8 cellular contexts compared by ENCODE assay signal in genomic region chrX:1481636-1482529, GRCh38. TPM values are rescaled to one million over a fixed set of nuclear protein-coding genes. Genes with fewer than 3 reads are reported as not detected.
DNase-seq lines count a peak whose midpoint lies in the region; ATAC-seq and TF ChIP-seq lines count a peak whose summit lies in the region.

No MANE protein-coding gene starts in this region.

- 6 to 8% methylated on average over 8 to 18 of the region's 26 CpGs for WGBS in gastroesophageal sphincter (ENCODE audit: low coverage in 1 of 2), 2 donors

- no peak overlapping the region for H3K9ac ChIP-seq in parathyroid adenoma

- H3K9me3 ChIP-seq in CD8-positive, alpha-beta memory T cell (ENCODE audit: low read length): no peaks in the 10 kb centered on the region
- peaks cover 24% of the 10 kb centered on the region for H3K9me3 ChIP-seq in KOPT-K1 (ENCODE audit: insufficient read depth, low read length, poor library complexity, severe bottlenecking)
- peaks cover 0 to 19% (median 0%) of the 10 kb centered on the region in 3 donors for H3K9me3 ChIP-seq in gastroesophageal sphincter
- no peaks in the 10 kb centered on the region for H3K9me3 ChIP-seq in parathyroid adenoma (ENCODE audit: control insufficient read depth, low read length)

- peaks cover 37 to 73% (median 38%) of the 10 kb centered on the region in 3 donors for H3K36me3 Mint-ChIP-seq in CD8-positive, alpha-beta memory T cell
- peaks cover 35% of the 10 kb centered on the region for H3K36me3 Mint-ChIP-seq in activated T-cell treated with anti-CD3 and anti-CD28 coated beads, Interleukin-2, amount 50 U/mL, for 4 hours (ENCODE audit: insufficient read depth)

- H3K27ac Mint-ChIP-seq in CD8-positive, alpha-beta memory T cell: peak overlapping the region; percentile 96 to 99 (median 98)

- peaks cover 0 to 7% of the 10 kb centered on the region in 2 donors for H3K27me3 Mint-ChIP-seq in CD8-positive, alpha-beta memory T cell
- H3K27me3 Mint-ChIP-seq in activated T-cell treated with anti-CD3 and anti-CD28 coated beads, Interleukin-2, amount 50 U/mL, for 4 hours (ENCODE audit: low read depth): no peaks in the 10 kb centered on the region

- H3K4me1 Mint-ChIP-seq in CD8-positive, alpha-beta memory T cell: peaks cover 64 to 83% (median 74%) of the 10 kb centered on the region in 3 donors
- peaks cover 67% of the 10 kb centered on the region for H3K4me1 Mint-ChIP-seq in activated T-cell treated with anti-CD3 and anti-CD28 coated beads, Interleukin-2, amount 50 U/mL, for 4 hours (ENCODE audit: low read depth)

- peak overlapping the region; percentile 29 for H2AFZ ChIP-seq in parathyroid adenoma

- H3K36me3 ChIP-seq in CD8-positive, alpha-beta memory T cell (ENCODE audit: insufficient read depth, low read length): peaks cover 19% of the 10 kb centered on the region
- H3K36me3 ChIP-seq in KOPT-K1 (ENCODE audit: insufficient read depth, low read length) (peaks cover 68% of the 10 kb centered on the region), gastroesophageal sphincter (no peaks in the 10 kb centered on the region), parathyroid adenoma (ENCODE audit: control insufficient read depth, insufficient read depth, low read length) (no peaks in the 10 kb centered on the region)

- POLR2A ChIA-PET in CD8-positive, alpha-beta memory T cell (lab: Charles Lee): no interaction called here

- CTCF ChIA-PET in CD8-positive, alpha-beta memory T cell (lab: Charles Lee): no interaction called here

- peak overlapping the region; percentile 37 for H3K4me3 ChIP-seq in CD8-positive, alpha-beta memory T cell (ENCODE audit: low read length)
- H3K4me3 ChIP-seq in gastroesophageal sphincter (peak overlapping the region in 1 of 2 donors; percentile 8), parathyroid adenoma (ENCODE audit: low read depth, low read length) (no peak overlapping the region)

- peak overlapping the region; percentile 77 for H3K27ac ChIP-seq in CD8-positive, alpha-beta memory T cell (ENCODE audit: low read depth, low read length)
- H3K27ac ChIP-seq in KOPT-K1 (ENCODE audit: low read depth, low read length, poor library complexity, severe bottlenecking) (peak overlapping the region; percentile 94), gastroesophageal sphincter (peak overlapping the region in 3 of 4 donors; percentile 53 to 60 (median 55)), parathyroid adenoma (peak overlapping the region; percentile 29)

- peaks cover 2 to 11% (median 9%) of the 10 kb centered on the region in 5 donors for H3K9me3 Mint-ChIP-seq in CD8-positive, alpha-beta memory T cell
- peaks cover 9% of the 10 kb centered on the region for H3K9me3 Mint-ChIP-seq in activated T-cell treated with anti-CD3 and anti-CD28 coated beads, Interleukin-2, amount 50 U/mL, for 4 hours

- H3K4me3 Mint-ChIP-seq in CD8-positive, alpha-beta memory T cell: peak overlapping the region; percentile 74 to 90 (median 82)
- peak overlapping the region; percentile 87 for H3K4me3 Mint-ChIP-seq in activated T-cell treated with anti-CD3 and anti-CD28 coated beads, Interleukin-2, amount 50 U/mL, for 4 hours

- no peak for TF ChIP-seq POLR2A in gastroesophageal sphincter (IDR thresholded peaks at IDR 0.05)

- in situ Hi-C loops in G401 (cut with HindIII; ENCODE audit: low sequenced_read_pairs): no loop called here

- H3K4me2 ChIP-seq in parathyroid adenoma (ENCODE audit: low read length): peak overlapping the region; percentile 40

- peaks cover 69% of the 10 kb centered on the region for H3K4me1 ChIP-seq in CD8-positive, alpha-beta memory T cell (ENCODE audit: insufficient read depth, low read length)
- H3K4me1 ChIP-seq in gastroesophageal sphincter: peaks cover 0 to 11% (median 0%) of the 10 kb centered on the region in 3 donors
- H3K4me1 ChIP-seq in parathyroid adenoma: no peaks in the 10 kb centered on the region

- TF ChIP-seq CTCF in gastroesophageal sphincter (IDR thresholded peaks at IDR 0.05) (no peak), parathyroid adenoma (IDR thresholded peaks at IDR 0.05) (no peak)

- ATAC-seq in GM21529 (IDR thresholded peaks at IDR 0.05; ENCODE audit: unreplicated experiment) (peak; percentile 49), gastroesophageal sphincter (peak; percentile 72)
- peak; percentile 88 to 93 for ATAC-seq in activated T-cell treated with anti-CD3 and anti-CD28 coated beads, Interleukin-2, amount 50 U/mL, for 4 hours

- no peak for TF ChIP-seq EP300 in gastroesophageal sphincter (IDR thresholded peaks at IDR 0.05)

- H3K27me3 ChIP-seq in CD8-positive, alpha-beta memory T cell (ENCODE audit: insufficient read depth, low read length, poor library complexity, severe bottlenecking): no peaks in the 10 kb centered on the region
- peaks cover 43% of the 10 kb centered on the region for H3K27me3 ChIP-seq in gastroesophageal sphincter
- H3K27me3 ChIP-seq in parathyroid adenoma (ENCODE audit: control insufficient read depth, insufficient read depth, low read length): no peaks in the 10 kb centered on the region

- no peaks in the 10 kb centered on the region for H3K79me2 ChIP-seq in parathyroid adenoma

- peak; percentile 61 to 87 (median 83) for DNase-seq in CD8-positive, alpha-beta memory T cell
- DNase-seq in activated T-cell treated with anti-CD3 and anti-CD28 coated beads, Interleukin-2, amount 50 U/mL, for 4 hours: peak; percentile 68
- DNase-seq in G401 (ENCODE audit: low spot score) (no peak), D341Med (ENCODE audit: low spot score) (no peak)

RNA-seq across cellular contexts. Expression of gene ASMTL, which starts 29.2 kb away (rescaled TPM):
- 10 to 100 TPM; 26.1 to 26.5 TPM for total RNA-seq in CD8-positive, alpha-beta memory T cell
- 47.9 TPM for polyA plus RNA-seq in CD8-positive, alpha-beta memory T cell
- 10 to 100 TPM; 33.0 to 53.2 (median 36.9) TPM for total RNA-seq in activated T-cell treated with anti-CD3 and anti-CD28 coated beads, Interleukin-2, amount 50 U/mL, for 4 hours
- total RNA-seq in gastroesophageal sphincter: 10 to 100 TPM; 29.7 to 35.1 (median 32.5) TPM
- total RNA-seq in G401 (2014; rRNA removed; shearing (Covaris generic)): 214 and 257 TPM in 2 replicates

RNA-seq across cellular contexts. Expression of gene P2RY8, which starts 55.1 kb away (rescaled TPM):
- total RNA-seq in CD8-positive, alpha-beta memory T cell: 10 to 100 TPM; 47.1 to 50.1 TPM
- 302 TPM for polyA plus RNA-seq in CD8-positive, alpha-beta memory T cell
- total RNA-seq in activated T-cell treated with anti-CD3 and anti-CD28 coated beads, Interleukin-2, amount 50 U/mL, for 4 hours: 10 to 100 TPM; 14.4 to 22.2 (median 18.4) TPM
- 1 to 10 TPM in 3 of 4 donors, under 1 TPM in 1; 0.81 to 2.7 (median 1.8) TPM for total RNA-seq in gastroesophageal sphincter
- under 0.01 TPM in 1 of 2 replicates, not detected in the other for total RNA-seq in G401 (2014; rRNA removed; shearing (Covaris generic))

Comparison
In these comparisons a context has a peak if more than half of its experiments do, and no peak if none do; other contexts are left out.
1. DNase-seq: peak in CD8-positive, alpha-beta memory T cell (5 of 5) and activated T-cell treated with anti-CD3 and anti-CD28 coated beads, Interleukin-2, amount 50 U/mL, for 4 hours (single experiment); none in G401 (single experiment) and D341Med (single experiment).
2. H3K27ac ChIP-seq: peak in every context shown above with its lines; median percentile 94 in KOPT-K1; 77 in CD8-positive, alpha-beta memory T cell; 55 in gastroesophageal sphincter; 29 in parathyroid adenoma.
3. RNA of gene P2RY8, which starts 55.1 kb away (total RNA-seq): 47.1 to 50.1 TPM in CD8-positive, alpha-beta memory T cell and 14.4 to 22.2 TPM in activated T-cell treated with anti-CD3 and anti-CD28 coated beads, Interleukin-2, amount 50 U/mL, for 4 hours; 0.81 to 2.7 TPM in gastroesophageal sphincter and under 0.01 TPM in G401; every median in the first group is over 4 times any median in the second.
4. Peak in every context shown above with its lines, with median percentiles within 50 percentile points of each other: ATAC-seq.